Comparison of ENCODE assay signal across 1 cellular context in genomic region chr22:41844513-41844912, GRCh38.
TF ChIP-seq lines count a peak whose summit lies in the region.

No MANE protein-coding gene starts in this region.

TF ChIP-seq in SK-N-SH, 30 proteins besides CTCF, POLR2A, EP300 and RAD21 (continued from another document):
- TF ChIP-seq MAX (IDR thresholded peaks at IDR 0.05; ENCODE audit: low read depth), result no peak
- no peak for TF ChIP-seq RFX5 (IDR thresholded peaks at IDR 0.05; ENCODE audit: low read length)
- no peak for TF ChIP-seq MEF2A (IDR thresholded peaks at IDR 0.05; ENCODE audit: borderline replicate concordance, low read depth)
- TF ChIP-seq JUND (IDR thresholded peaks at IDR 0.05), result no peak
- no peak for TF ChIP-seq TCF12 (IDR thresholded peaks at IDR 0.05)
- no peak for TF ChIP-seq ELF1 (IDR thresholded peaks at IDR 0.05)
- no peak for TF ChIP-seq CHD2 (IDR thresholded peaks at IDR 0.05; ENCODE audit: low read length, partially characterized antibody)
- no peak for TF ChIP-seq SMC3 (IDR thresholded peaks at IDR 0.05; ENCODE audit: low read depth, low read length)
- no peak for TF ChIP-seq FOXM1 (IDR thresholded peaks at IDR 0.05; ENCODE audit: low read depth)
- TF ChIP-seq ZBTB33 (IDR thresholded peaks at IDR 0.05; ENCODE audit: borderline replicate concordance, low read depth), result no peak
- no peak for TF ChIP-seq FOSL2 (IDR thresholded peaks at IDR 0.05; ENCODE audit: borderline replicate concordance, low read depth)
